In the genomic region with DNA sequence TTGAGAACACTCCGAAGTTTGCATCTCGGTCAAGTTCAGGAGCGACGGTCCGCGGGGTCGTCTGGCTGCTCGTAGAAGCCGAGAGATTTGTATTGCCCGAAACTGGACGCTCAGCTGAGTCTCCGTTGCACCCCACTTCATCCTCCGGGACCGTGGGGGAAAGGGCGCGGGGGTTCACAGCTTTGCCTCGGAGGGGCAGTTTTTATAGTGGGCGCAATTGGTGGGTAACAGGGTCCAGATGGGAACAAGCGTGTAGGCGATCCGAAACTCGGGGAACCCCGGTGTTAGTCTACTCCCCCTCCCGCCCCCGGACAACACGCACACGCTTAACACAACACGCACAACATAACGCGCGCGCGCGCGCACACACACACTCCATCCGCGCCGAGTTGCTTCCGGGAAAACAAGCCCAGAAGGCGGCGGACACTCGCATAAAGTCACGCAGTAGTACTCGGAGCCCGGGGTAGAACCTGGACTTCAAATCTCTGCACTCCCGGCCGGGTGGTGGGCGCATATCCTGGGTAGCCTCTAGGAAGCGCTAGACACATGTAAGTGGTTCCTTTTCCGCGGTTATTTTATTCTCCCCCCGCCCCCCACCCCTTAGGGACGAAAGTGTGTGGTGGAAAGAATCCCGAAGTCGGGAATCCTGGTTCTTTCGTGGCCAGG, we compare ENCODE assay signal across 1 cellular context.
A peak's percentile ranks its signal among the peaks of the same experiment; 100 is the strongest.
TF ChIP-seq lines count a peak whose summit lies in the region.

No MANE protein-coding gene starts in this region.

TF ChIP-seq in H1, 55 proteins besides CTCF, POLR2A, EP300 and RAD21:
- no peak for TF ChIP-seq MAFK (IDR thresholded peaks at IDR 0.05; ENCODE audit: low read depth, low read length)
- TF ChIP-seq JUND (IDR thresholded peaks at IDR 0.05; ENCODE audit: low read length) = no peak
- TF ChIP-seq RBBP5 (IDR thresholded peaks at IDR 0.05; ENCODE audit: borderline replicate concordance, low read depth, low read length) = no peak
- TF ChIP-seq POU5F1 (IDR thresholded peaks at IDR 0.05; ENCODE audit: low read depth, low read length) = no peak
- TF ChIP-seq KDM5A (IDR thresholded peaks at IDR 0.05; ENCODE audit: low read length) = no peak
- no peak for TF ChIP-seq TAF1 (IDR thresholded peaks at IDR 0.05; ENCODE audit: low read depth, low read length)
- TF ChIP-seq BRCA1 (IDR thresholded peaks at IDR 0.05; ENCODE audit: low read depth, low read length) = no peak
- TF ChIP-seq KDM4A (IDR thresholded peaks at IDR 0.05; ENCODE audit: low read depth, low read length, severe bottlenecking) = peak; percentile 30
- TF ChIP-seq SRF (IDR thresholded peaks at IDR 0.05; ENCODE audit: low read depth, low read length) = no peak
- TF ChIP-seq, protein P1, sequence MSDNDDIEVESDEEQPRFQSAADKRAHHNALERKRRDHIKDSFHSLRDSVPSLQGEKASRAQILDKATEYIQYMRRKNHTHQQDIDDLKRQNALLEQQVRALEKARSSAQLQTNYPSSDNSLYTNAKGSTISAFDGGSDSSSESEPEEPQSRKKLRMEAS (IDR thresholded peaks at IDR 0.05) = no peak
- TF ChIP-seq CHD1 (IDR thresholded peaks at IDR 0.05; ENCODE audit: low read depth, low read length) = no peak
- TF ChIP-seq TCF12 (IDR thresholded peaks at IDR 0.05; ENCODE audit: low read depth, low read length) = no peak
- no peak for TF ChIP-seq POLR2AphosphoS5 (IDR thresholded peaks at IDR 0.05; ENCODE audit: low read depth, low read length)
- TF ChIP-seq, protein P2, sequence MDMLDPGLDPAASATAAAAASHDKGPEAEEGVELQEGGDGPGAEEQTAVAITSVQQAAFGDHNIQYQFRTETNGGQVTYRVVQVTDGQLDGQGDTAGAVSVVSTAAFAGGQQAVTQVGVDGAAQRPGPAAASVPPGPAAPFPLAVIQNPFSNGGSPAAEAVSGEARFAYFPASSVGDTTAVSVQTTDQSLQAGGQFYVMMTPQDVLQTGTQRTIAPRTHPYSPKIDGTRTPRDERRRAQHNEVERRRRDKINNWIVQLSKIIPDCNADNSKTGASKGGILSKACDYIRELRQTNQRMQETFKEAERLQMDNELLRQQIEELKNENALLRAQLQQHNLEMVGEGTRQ (IDR thresholded peaks at IDR 0.05; ENCODE audit: low read length) = no peak
- TF ChIP-seq CBX5 (IDR thresholded peaks at IDR 0.05; ENCODE audit: low read depth, low read length) = no peak
- TF ChIP-seq RFX5 (IDR thresholded peaks at IDR 0.05; ENCODE audit: borderline replicate concordance, low read depth, low read length) = no peak
- TF ChIP-seq YY1 (IDR thresholded peaks at IDR 0.05; ENCODE audit: low read depth, low read length) = no peak
- TF ChIP-seq SP1 (IDR thresholded peaks at IDR 0.05; ENCODE audit: low read depth, low read length) = no peak
- no peak for TF ChIP-seq FOSL1 (IDR thresholded peaks at IDR 0.05; ENCODE audit: insufficient read depth, low read depth, low read length)
- no peak for TF ChIP-seq SUZ12 (IDR thresholded peaks at IDR 0.05; ENCODE audit: low read length)
- peak; percentile 30 for TF ChIP-seq ASH2L (IDR thresholded peaks at IDR 0.05; ENCODE audit: low read length)
- no peak for TF ChIP-seq TAF7 (optimal IDR thresholded peaks at IDR 0.05; ENCODE audit: borderline replicate concordance, low read depth, low read length)
- no peak for TF ChIP-seq HDAC6 (IDR thresholded peaks at IDR 0.05; ENCODE audit: low read depth, low read length)
- TF ChIP-seq JUN (IDR thresholded peaks at IDR 0.05; ENCODE audit: low read depth, low read length) = no peak
- peak; percentile 49 for TF ChIP-seq EZH2 (IDR thresholded peaks at IDR 0.05; ENCODE audit: low read depth, low read length, severe bottlenecking)
- TF ChIP-seq SAP30 (IDR thresholded peaks at IDR 0.05; ENCODE audit: insufficient read depth, insufficient replicate concordance, low read length) = no peak
- no peak for TF ChIP-seq SP2 (IDR thresholded peaks at IDR 0.05; ENCODE audit: low read length)
- TF ChIP-seq CREB1 (IDR thresholded peaks at IDR 0.05) = no peak
- TF ChIP-seq CTBP2 (IDR thresholded peaks at IDR 0.05; ENCODE audit: borderline replicate concordance, insufficient read depth, insufficient read length, low read length) = no peak
- TF ChIP-seq CBX8 (IDR thresholded peaks at IDR 0.05; ENCODE audit: borderline replicate concordance, low read depth, low read length) = no peak
- no peak for TF ChIP-seq GABPA (IDR thresholded peaks at IDR 0.05; ENCODE audit: borderline replicate concordance, insufficient read depth, low read length)
- TF ChIP-seq, protein P3, sequence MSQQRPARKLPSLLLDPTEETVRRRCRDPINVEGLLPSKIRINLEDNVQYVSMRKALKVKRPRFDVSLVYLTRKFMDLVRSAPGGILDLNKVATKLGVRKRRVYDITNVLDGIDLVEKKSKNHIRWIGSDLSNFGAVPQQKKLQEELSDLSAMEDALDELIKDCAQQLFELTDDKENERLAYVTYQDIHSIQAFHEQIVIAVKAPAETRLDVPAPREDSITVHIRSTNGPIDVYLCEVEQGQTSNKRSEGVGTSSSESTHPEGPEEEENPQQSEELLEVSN (IDR thresholded peaks at IDR 0.05) = 0 out of 2 replicates have a peak, but pooled peaks have one; percentile 28
